1 cellular context compared by ENCODE assay signal in genomic region chr20:58579819-58580492, GRCh38.
TF ChIP-seq lines count a peak whose summit lies in the region.

No MANE protein-coding gene starts in this region.

TF ChIP-seq in WTC11, 78 proteins besides CTCF, POLR2A, EP300 and RAD21 (continued from another document):
- TF ChIP-seq FOXP4 (CRISPR knock-in tag; IDR thresholded peaks at IDR 0.05) (no peak), CBFB (CRISPR knock-in tag; IDR thresholded peaks at IDR 0.05; ENCODE audit: low read depth) (no peak), GRHL2 (CRISPR knock-in tag; IDR thresholded peaks at IDR 0.05; ENCODE audit: insufficient replicate concordance, severe bottlenecking) (no peak), MYBL2 (CRISPR knock-in tag; IDR thresholded peaks at IDR 0.05) (no peak)
- TF ChIP-seq, protein P1, sequence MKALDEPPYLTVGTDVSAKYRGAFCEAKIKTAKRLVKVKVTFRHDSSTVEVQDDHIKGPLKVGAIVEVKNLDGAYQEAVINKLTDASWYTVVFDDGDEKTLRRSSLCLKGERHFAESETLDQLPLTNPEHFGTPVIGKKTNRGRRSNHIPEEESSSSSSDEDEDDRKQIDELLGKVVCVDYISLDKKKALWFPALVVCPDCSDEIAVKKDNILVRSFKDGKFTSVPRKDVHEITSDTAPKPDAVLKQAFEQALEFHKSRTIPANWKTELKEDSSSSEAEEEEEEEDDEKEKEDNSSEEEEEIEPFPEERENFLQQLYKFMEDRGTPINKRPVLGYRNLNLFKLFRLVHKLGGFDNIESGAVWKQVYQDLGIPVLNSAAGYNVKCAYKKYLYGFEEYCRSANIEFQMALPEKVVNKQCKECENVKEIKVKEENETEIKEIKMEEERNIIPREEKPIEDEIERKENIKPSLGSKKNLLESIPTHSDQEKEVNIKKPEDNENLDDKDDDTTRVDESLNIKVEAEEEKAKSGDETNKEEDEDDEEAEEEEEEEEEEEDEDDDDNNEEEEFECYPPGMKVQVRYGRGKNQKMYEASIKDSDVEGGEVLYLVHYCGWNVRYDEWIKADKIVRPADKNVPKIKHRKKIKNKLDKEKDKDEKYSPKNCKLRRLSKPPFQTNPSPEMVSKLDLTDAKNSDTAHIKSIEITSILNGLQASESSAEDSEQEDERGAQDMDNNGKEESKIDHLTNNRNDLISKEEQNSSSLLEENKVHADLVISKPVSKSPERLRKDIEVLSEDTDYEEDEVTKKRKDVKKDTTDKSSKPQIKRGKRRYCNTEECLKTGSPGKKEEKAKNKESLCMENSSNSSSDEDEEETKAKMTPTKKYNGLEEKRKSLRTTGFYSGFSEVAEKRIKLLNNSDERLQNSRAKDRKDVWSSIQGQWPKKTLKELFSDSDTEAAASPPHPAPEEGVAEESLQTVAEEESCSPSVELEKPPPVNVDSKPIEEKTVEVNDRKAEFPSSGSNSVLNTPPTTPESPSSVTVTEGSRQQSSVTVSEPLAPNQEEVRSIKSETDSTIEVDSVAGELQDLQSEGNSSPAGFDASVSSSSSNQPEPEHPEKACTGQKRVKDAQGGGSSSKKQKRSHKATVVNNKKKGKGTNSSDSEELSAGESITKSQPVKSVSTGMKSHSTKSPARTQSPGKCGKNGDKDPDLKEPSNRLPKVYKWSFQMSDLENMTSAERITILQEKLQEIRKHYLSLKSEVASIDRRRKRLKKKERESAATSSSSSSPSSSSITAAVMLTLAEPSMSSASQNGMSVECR (CRISPR knock-in tag; IDR thresholded peaks at IDR 0.05; ENCODE audit: borderline replicate concordance): no peak
- TF ChIP-seq, protein P2, sequence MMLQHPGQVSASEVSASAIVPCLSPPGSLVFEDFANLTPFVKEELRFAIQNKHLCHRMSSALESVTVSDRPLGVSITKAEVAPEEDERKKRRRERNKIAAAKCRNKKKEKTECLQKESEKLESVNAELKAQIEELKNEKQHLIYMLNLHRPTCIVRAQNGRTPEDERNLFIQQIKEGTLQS (CRISPR knock-in tag; conservative IDR thresholded peaks at IDR 0.05): no peak
